In genomic region chr2:29880084-29880483, GRCh38 we compare ENCODE assay signal across 4 cellular contexts. TPM values are rescaled to one million over a fixed set of nuclear protein-coding genes. Genes with fewer than 3 reads are reported as not detected.
"Had no signal": no experiment of that assay in that cellular context is flagged by ENCODE, and none has a peak within 500 bp of the region (broad histone marks: within the 10 kb centered on the region; RNA-seq: fewer than 3 reads in every experiment).

No MANE protein-coding gene starts in this region.

- DNase-seq: GDM1, GF-D8 had no signal

- ATAC-seq: GM12878 had no signal

- H3K4me3 ChIP-seq: GM12878 had no signal

RNA-seq across cellular contexts. Expression of gene ALK, which starts 41.3 kb away (rescaled TPM):
- total RNA-seq: G401, GM12878 had no signal
